8 cellular contexts compared by ENCODE assay signal in genomic region chr11:59144096-59144495, GRCh38. TPM values are rescaled to one million over a fixed set of nuclear protein-coding genes. Genes with fewer than 3 reads are reported as not detected.
A peak's percentile ranks its signal among the peaks of the same experiment; 100 is the strongest.
DNase-seq lines count a peak whose midpoint lies in the region; ATAC-seq and TF ChIP-seq lines count a peak whose summit lies in the region.

No MANE protein-coding gene starts in this region.

- H3K9ac ChIP-seq in BLaER1, result peak overlapping the region; percentile 87

- H3K4me3 Mint-ChIP-seq in central memory CD8-positive, alpha-beta T cell, result peak overlapping the region; percentile 95
- peak overlapping the region; percentile 100 for H3K4me3 Mint-ChIP-seq in natural killer cell

- H3K27me3 ChIP-seq in BLaER1, result no peaks in the 10 kb centered on the region

- intact Hi-C loops in natural killer cell (cut with micrococcal nuclease), result loop anchor here (5.0 kb wide), 1 partner anchor 1487 kb away; the partner anchor contains the start of gene CLP1

- H3K36me3 Mint-ChIP-seq in central memory CD8-positive, alpha-beta T cell (ENCODE audit: insufficient read depth), result peaks cover 22% of the 10 kb centered on the region
- H3K36me3 Mint-ChIP-seq in natural killer cell, result peaks cover 3% of the 10 kb centered on the region

- peak overlapping the region; percentile 88 for H3K27ac ChIP-seq in BLaER1

- H3K4me2 ChIP-seq in BLaER1, result peak overlapping the region; percentile 95

- no peak for DNase-seq in LNCaP clone FGC (ENCODE audit: low read depth)
- DNase-seq in central memory CD8-positive, alpha-beta T cell (ENCODE audit: low spot score in 2 of 2), result no peak
- DNase-seq in natural killer cell, result no peak
- no peak for DNase-seq in NCI-H1436 treated with DMSO at 0.1 percent for 48 hours (lab: John Stamatoyannopoulos, UW)
- DNase-seq in NCI-H2107 (lab: John Stamatoyannopoulos, UW), result no peak
- no peak for DNase-seq in MV-4-11 (lab: John Stamatoyannopoulos, UW)

- peaks cover 5% of the 10 kb centered on the region; the same call in 1 of the 2 replicates for H4K20me1 ChIP-seq in BLaER1

- TF ChIP-seq CTCF in LNCaP clone FGC (IDR thresholded peaks at IDR 0.05; ENCODE audit: control insufficient read depth, extremely low read depth, insufficient read depth) (no peak), natural killer cell (IDR thresholded peaks at IDR 0.05) (no peak)

- peaks cover 66% of the 10 kb centered on the region for H3K4me1 ChIP-seq in BLaER1

- H3K27ac Mint-ChIP-seq in central memory CD8-positive, alpha-beta T cell (ENCODE audit: low read depth), result peak overlapping the region; percentile 92
- H3K27ac Mint-ChIP-seq in natural killer cell, result peak overlapping the region; percentile 95 to 98

- H3K27me3 Mint-ChIP-seq in central memory CD8-positive, alpha-beta T cell, result no peaks in the 10 kb centered on the region
- H3K27me3 Mint-ChIP-seq in natural killer cell (ENCODE audit: low read depth in 2 of 2), result no peaks in the 10 kb centered on the region

- H3K4me1 Mint-ChIP-seq in central memory CD8-positive, alpha-beta T cell, result peaks cover 68% of the 10 kb centered on the region
- peaks cover 53 to 54% of the 10 kb centered on the region in 2 donors for H3K4me1 Mint-ChIP-seq in natural killer cell

- no peaks in the 10 kb centered on the region for H3K9me3 ChIP-seq in BLaER1

- H3K36me3 ChIP-seq in BLaER1, result peaks cover 13% of the 10 kb centered on the region; the same call in 1 of the 2 replicates

- H3K9me3 Mint-ChIP-seq in central memory CD8-positive, alpha-beta T cell, result no peaks in the 10 kb centered on the region
- no peaks in the 10 kb centered on the region for H3K9me3 Mint-ChIP-seq in natural killer cell

- no peak for ATAC-seq in central memory CD8-positive, alpha-beta T cell (replicated peaks; ENCODE audit: extremely low read depth, poor library complexity, severe bottlenecking)
- ATAC-seq in natural killer cell (no peak), HG02870 (IDR thresholded peaks at IDR 0.05; ENCODE audit: unreplicated experiment) (no peak)

- peak overlapping the region; percentile 79 for H3K4me3 ChIP-seq in BLaER1
- H3K4me3 ChIP-seq in LNCaP clone FGC (ENCODE audit: low read depth, low read length), result peak overlapping the region; percentile 86

RNA-seq across cellular contexts. Expression of gene FAM111A, which starts 1.4 kb away (rescaled TPM):
- 100 to 1,000 TPM in 2 of 3 donors, 10 to 100 TPM in 1; 93.7 to 125 (median 102) TPM for total RNA-seq in natural killer cell

RNA-seq across cellular contexts. Expression of gene DTX4, which starts 27.8 kb away (rescaled TPM):
- total RNA-seq in natural killer cell, result under 1 TPM; 0.21 to 0.90 (median 0.59) TPM

RNA-seq across cellular contexts. Expression of gene FAM111B, which starts 37.1 kb away (rescaled TPM):
- 1 to 10 TPM; 1.2 to 1.9 (median 1.4) TPM for total RNA-seq in natural killer cell

RNA-seq across cellular contexts. Expression of gene GLYATL1B, which starts 58.0 kb away (rescaled TPM):
- not detected for total RNA-seq in natural killer cell
